Comparison of ENCODE assay signal across 9 cellular contexts in the genomic region with DNA sequence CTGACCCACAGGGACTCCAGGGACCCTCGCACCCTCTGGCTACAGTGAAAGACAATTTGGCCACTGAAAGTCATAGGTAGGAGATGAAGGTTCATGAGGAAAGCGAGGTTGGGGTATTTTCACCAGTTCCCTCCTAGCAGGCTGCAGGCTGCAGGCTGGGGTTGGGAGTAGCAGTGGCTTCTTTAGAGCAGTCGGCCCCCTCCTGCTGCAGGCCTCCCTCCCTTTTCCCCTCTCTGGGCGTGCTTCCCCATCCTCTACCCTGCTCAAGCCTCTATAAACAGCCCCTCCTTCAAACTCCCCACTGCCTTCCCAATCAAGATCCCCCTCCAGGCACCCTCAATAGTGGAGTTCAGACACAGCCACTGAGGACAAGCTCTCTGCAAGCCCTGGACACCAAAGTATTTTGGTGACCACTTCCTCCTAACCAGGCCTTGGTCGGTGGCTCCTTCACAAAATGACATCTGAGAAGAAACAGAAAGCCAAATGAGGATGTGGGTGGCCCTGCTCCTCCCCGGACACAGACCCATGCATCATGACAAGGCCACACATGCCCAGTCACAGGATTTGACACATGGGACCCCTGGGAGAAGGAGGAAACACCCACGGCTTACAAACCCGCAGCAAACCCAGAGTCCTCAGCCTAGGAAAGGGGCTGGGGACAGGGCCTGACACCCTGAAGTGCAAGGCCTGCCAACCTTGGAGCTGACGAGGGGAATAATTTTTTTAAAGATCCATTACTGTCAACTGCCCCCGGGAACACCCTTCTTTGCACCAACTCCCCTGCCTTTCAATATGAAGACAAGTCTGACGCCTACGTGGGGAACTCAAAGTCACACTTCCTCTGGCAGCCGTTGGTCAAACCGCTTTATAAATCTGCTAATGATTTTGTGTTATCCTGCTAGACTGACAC. TPM values are rescaled to one million over a fixed set of nuclear protein-coding genes. Genes with fewer than 3 reads are reported as not detected.
DNase-seq lines count a peak whose midpoint lies in the region; ATAC-seq, FAIRE-seq and TF ChIP-seq lines count a peak whose summit lies in the region.
"Had no signal": no experiment of that assay in that cellular context is flagged by ENCODE, and none has a peak within 500 bp of the region (broad histone marks: within the 10 kb centered on the region; RNA-seq: fewer than 3 reads in every experiment).

No MANE protein-coding gene starts in this region.

- H3K9me3 ChIP-seq in mesenchymal stem cell (ENCODE audit: control insufficient read depth, low read length) (no peaks in the 10 kb centered on the region), kidney (ENCODE audit: control insufficient read depth in 1 of 2, low read length in 2 of 2) (no peaks in the 10 kb centered on the region)
- H3K9me3 ChIP-seq: breast epithelium had no signal

- H3K4me3 ChIP-seq in mesenchymal stem cell (ENCODE audit: insufficient read depth in 1 of 2, low read depth in 1 of 2, low read length in 2 of 2) (peak overlapping the region in 1 of 2 experiments; percentile 24), kidney (ENCODE audit: low read length in 2 of 2) (no peak overlapping the region)
- H3K4me3 ChIP-seq: breast epithelium had no signal

- DNase-seq in SKM-1 treated with dmso at 0.1 percent for 144 hours (lab: John Stamatoyannopoulos, UW; ENCODE audit: unreplicated experiment): peak; percentile 70
- peak; percentile 76 for DNase-seq in mesenchymal stem cell
- no peak for DNase-seq in NCI-H187 treated with DMSO at 0.1 percent for 48 hours (lab: John Stamatoyannopoulos, UW)
- no peak for DNase-seq in A172 (ENCODE audit: low spot score)
- DNase-seq in kidney: no peak
- DNase-seq in dermis blood vessel endothelial cell: no peak

- peak overlapping the region; percentile 1 for H2BK120ac ChIP-seq in mesenchymal stem cell (ENCODE audit: low read depth, low read length)

- FAIRE-seq in kidney (lab: Jason Lieb, UNC): no peak

- H2BK12ac ChIP-seq in mesenchymal stem cell (ENCODE audit: low read length in 2 of 2): peak overlapping the region; percentile 11 to 96

- H3K4me1 ChIP-seq in mesenchymal stem cell (ENCODE audit: control insufficient read depth, insufficient read depth, low read depth, low read length) (peaks cover 1% of the 10 kb centered on the region), kidney (ENCODE audit: control insufficient read depth in 1 of 2, insufficient read depth in 1 of 2, low read depth in 1 of 2, low read length in 2 of 2) (peaks cover 0 to 2% of the 10 kb centered on the region in 2 donors)
- H3K4me1 ChIP-seq: breast epithelium had no signal

- 37% methylated on average over 14 of the region's 14 CpGs for whole genome bisulfite sequencing in mesenchymal stem cell

- no peak overlapping the region for H3K23ac ChIP-seq in mesenchymal stem cell (ENCODE audit: low read length in 2 of 2)

- peak overlapping the region; percentile 52 for H4K91ac ChIP-seq in mesenchymal stem cell (ENCODE audit: low read length)

- no peak overlapping the region for H2BK5ac ChIP-seq in mesenchymal stem cell (ENCODE audit: low read depth, low read length, poor library complexity, severe bottlenecking)

- H3K27me3 ChIP-seq in mesenchymal stem cell (ENCODE audit: control insufficient read depth in 1 of 2, insufficient read depth in 1 of 2, low read length in 2 of 2): no peaks in the 10 kb centered on the region
- H3K27me3 ChIP-seq: breast epithelium had no signal

- H3K18ac ChIP-seq in mesenchymal stem cell (ENCODE audit: low read depth in 1 of 2, low read length in 2 of 2): peak overlapping the region; percentile 14 to 58

- H3K9ac ChIP-seq in mesenchymal stem cell (ENCODE audit: low read length) (peak overlapping the region; percentile 54), kidney (ENCODE audit: low read length in 2 of 2) (no peak overlapping the region)

- no peaks in the 10 kb centered on the region for H3K79me1 ChIP-seq in mesenchymal stem cell (replicated peaks; ENCODE audit: low read length, poor library complexity, severe bottlenecking)

- H2BK15ac ChIP-seq in mesenchymal stem cell (ENCODE audit: low read depth, poor library complexity, severe bottlenecking): no peak overlapping the region

- H3K27ac ChIP-seq in mesenchymal stem cell (ENCODE audit: low read length, poor library complexity, severe bottlenecking): no peak overlapping the region
- peak overlapping the region in 1 of 2 donors; percentile 9 for H3K27ac ChIP-seq in kidney (ENCODE audit: low read depth in 2 of 2, low read length in 2 of 2)

- H3K14ac ChIP-seq in mesenchymal stem cell (ENCODE audit: low read length in 2 of 2): peak overlapping the region in 1 of 2 experiments; percentile 30

- intact Hi-C loops in kidney (cut with DNase I): no loop called here

- peak overlapping the region; percentile 75 for H4K8ac ChIP-seq in mesenchymal stem cell (ENCODE audit: low read length)

- no peak overlapping the region for H2AFZ ChIP-seq in mesenchymal stem cell (ENCODE audit: low read depth, low read length)

- no peak for TF ChIP-seq CTCF in kidney (IDR thresholded peaks at IDR 0.05; ENCODE audit: borderline replicate concordance, extremely low read depth, insufficient read depth)

- H3K4me2 ChIP-seq in mesenchymal stem cell (ENCODE audit: low read length, poor library complexity, severe bottlenecking): no peak overlapping the region

- peak; percentile 54 for ATAC-seq in GM18858 (IDR thresholded peaks at IDR 0.05; ENCODE audit: unreplicated experiment)
- peak; percentile 74 for ATAC-seq in HG02763 (IDR thresholded peaks at IDR 0.05; ENCODE audit: unreplicated experiment)

- no peak overlapping the region for H2AK5ac ChIP-seq in mesenchymal stem cell (ENCODE audit: low read length, severe bottlenecking)

- no peaks in the 10 kb centered on the region for H3K36me3 ChIP-seq in mesenchymal stem cell (ENCODE audit: control insufficient read depth in 1 of 2, insufficient read depth in 2 of 2, low read depth in 1 of 2, low read length in 2 of 2)
- H3K36me3 ChIP-seq in kidney (ENCODE audit: control insufficient read depth in 1 of 2, insufficient read depth in 2 of 2, low read length in 2 of 2): no peaks in the 10 kb centered on the region
- H3K36me3 ChIP-seq: breast epithelium had no signal

- peak overlapping the region in 1 of 2 experiments; percentile 85 for H3K4ac ChIP-seq in mesenchymal stem cell (ENCODE audit: low read depth in 1 of 2, low read length in 2 of 2)

RNA-seq across cellular contexts. Expression of gene GAS7, which starts 41.6 kb away (rescaled TPM):
- polyA plus RNA-seq in mesenchymal stem cell (2013, experiment 1 of 2): 20.4 TPM
- 21.6 TPM for polyA plus RNA-seq in mesenchymal stem cell (2013, experiment 2 of 2)
- total RNA-seq in A172 (2014; rRNA removed; shearing (Covaris generic)): 0.07 and 0.10 TPM in 2 replicates
- total RNA-seq in kidney (20.5 TPM), dermis blood vessel endothelial cell (4.8 and 6.7 TPM in 2 replicates)
- 1.1 TPM for polyA plus RNA-seq in kidney (ENCODE audit: insufficient read depth, low read depth, low replicate concordance)

Comparison
In these comparisons a context has a peak if more than half of its experiments do, and no peak if none do; other contexts are left out.
1. DNase-seq: peak in SKM-1 treated with dmso at 0.1 percent for 144 hours (single experiment) and mesenchymal stem cell (single experiment); none in NCI-H187 treated with DMSO at 0.1 percent for 48 hours (single experiment), A172 (single experiment), kidney (single experiment) and dermis blood vessel endothelial cell (single experiment).